Comparison of ENCODE assay signal across 9 cellular contexts in the genomic region with DNA sequence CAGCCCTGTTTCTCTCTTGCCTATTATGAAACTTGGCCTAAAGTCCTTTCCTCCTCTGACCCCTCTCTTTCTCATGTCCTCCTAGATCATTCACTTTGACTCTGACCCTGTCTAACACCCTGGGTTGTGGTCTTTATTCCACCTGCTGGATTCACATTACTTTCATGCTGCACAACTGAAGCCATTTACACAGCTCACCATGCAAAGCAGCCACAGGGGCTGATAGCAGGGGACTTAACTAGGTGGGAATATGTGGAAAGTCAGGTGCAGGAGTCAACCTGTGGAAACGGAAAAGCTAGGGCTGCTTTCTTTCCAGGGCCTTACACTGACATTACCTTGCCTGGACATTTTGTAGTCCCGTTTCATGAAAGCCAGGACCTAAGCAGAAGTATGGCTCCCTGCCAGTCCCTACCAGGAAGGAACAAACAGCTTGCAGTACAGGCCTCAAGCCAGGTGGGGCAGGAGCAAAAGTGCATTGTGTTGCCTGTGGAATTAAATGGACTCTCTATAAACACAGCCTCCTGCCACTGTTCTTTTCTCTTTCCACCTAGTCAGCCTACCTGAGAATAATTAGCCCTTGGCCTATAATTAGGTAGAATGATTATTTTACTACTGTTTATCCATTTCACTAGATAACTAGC. TPM values are rescaled to one million over a fixed set of nuclear protein-coding genes. Genes with fewer than 3 reads are reported as not detected.
DNase-seq lines count a peak whose midpoint lies in the region; ATAC-seq and TF ChIP-seq lines count a peak whose summit lies in the region.
"Had no signal": no experiment of that assay in that cellular context is flagged by ENCODE, and none has a peak within 500 bp of the region (broad histone marks: within the 10 kb centered on the region; RNA-seq: fewer than 3 reads in every experiment).

No MANE protein-coding gene starts in this region.

- H3K36me3 Mint-ChIP-seq in naive thymus-derived CD8-positive, alpha-beta T cell: no peaks in the 10 kb centered on the region

- no peaks in the 10 kb centered on the region for H3K9me3 Mint-ChIP-seq in naive thymus-derived CD8-positive, alpha-beta T cell
- H3K9me3 Mint-ChIP-seq: nephron; T-helper 1 cell treated with Interleukin-12 subunit alpha and Interleukin-12 subunit beta and Interleukin-4 antibody, amounts not matched to agents 30 μg/mL and 1 μg/mL, for 36 hours had no signal

- peaks cover 0 to 6% (median 2%) of the 10 kb centered on the region in 4 donors for H3K4me1 Mint-ChIP-seq in naive thymus-derived CD8-positive, alpha-beta T cell

- POLR2A ChIA-PET in naive thymus-derived CD8-positive, alpha-beta T cell (lab: Charles Lee): no interaction called here

- in situ Hi-C loops in G401 (cut with HindIII; ENCODE audit: low sequenced_read_pairs): no loop called here

- H3K4me3 Mint-ChIP-seq in naive thymus-derived CD8-positive, alpha-beta T cell: no peak overlapping the region
- H3K4me3 Mint-ChIP-seq: nephron; T-helper 1 cell treated with Interleukin-12 subunit alpha and Interleukin-12 subunit beta and Interleukin-4 antibody, amounts not matched to agents 30 μg/mL and 1 μg/mL, for 36 hours had no signal

- no peak for TF ChIP-seq POLR2A in erythroblast (IDR thresholded peaks at IDR 0.05; ENCODE audit: low read length)

- peaks cover 0 to 7% (median 0%) of the 10 kb centered on the region in 5 donors for H3K27me3 Mint-ChIP-seq in naive thymus-derived CD8-positive, alpha-beta T cell

- H3K4me3 ChIP-seq in Jurkat, Clone E6-1 (ENCODE audit: low read length): no peak overlapping the region

- peak; percentile 80 to 83 for ATAC-seq in naive thymus-derived CD8-positive, alpha-beta T cell
- ATAC-seq in GM18873 (IDR thresholded peaks at IDR 0.05; ENCODE audit: low FRiP score, unreplicated experiment): no peak
- ATAC-seq in HG02970 (IDR thresholded peaks at IDR 0.05; ENCODE audit: low FRiP score, unreplicated experiment): no peak

- no peak overlapping the region for H3K27ac Mint-ChIP-seq in naive thymus-derived CD8-positive, alpha-beta T cell
- H3K27ac Mint-ChIP-seq: nephron; T-helper 1 cell treated with Interleukin-12 subunit alpha and Interleukin-12 subunit beta and Interleukin-4 antibody, amounts not matched to agents 30 μg/mL and 1 μg/mL, for 36 hours had no signal

- peak; percentile 99 for DNase-seq in G401 (ENCODE audit: low spot score)
- DNase-seq in Jurkat, Clone E6-1 (ENCODE audit: low read depth, low spot score): peak; percentile 60
- peak; percentile 81 for DNase-seq in RPMI8226
- DNase-seq in erythroblast (lab: John Stamatoyannopoulos, UW): peak; percentile 62 to 64
- DNase-seq in naive thymus-derived CD8-positive, alpha-beta T cell: peak in 2 of 10 donors; percentile 7 to 9

RNA-seq across cellular contexts. Expression of gene MAPRE3, which starts 11.8 kb away (rescaled TPM):
- 2.3 and 4.2 TPM in 2 replicates for total RNA-seq in G401 (2014; rRNA removed; shearing (Covaris generic))
- polyA plus RNA-seq in Jurkat, Clone E6-1 (2012; ENCODE audit: insufficient read depth, insufficient read length): 3.7 TPM
- 1 to 10 TPM; 3.8 to 5.3 TPM for total RNA-seq in naive thymus-derived CD8-positive, alpha-beta T cell
- polyA plus RNA-seq in naive thymus-derived CD8-positive, alpha-beta T cell: 1 to 10 TPM; 1.4 to 1.6 (median 1.5) TPM

RNA-seq across cellular contexts. Expression of gene TMEM214, which starts 50.5 kb away (rescaled TPM):
- total RNA-seq in G401 (2014; rRNA removed; shearing (Covaris generic)): 34.7 and 37.0 TPM in 2 replicates
- polyA plus RNA-seq in Jurkat, Clone E6-1 (2012; ENCODE audit: insufficient read depth, insufficient read length): 39.2 TPM
- total RNA-seq in naive thymus-derived CD8-positive, alpha-beta T cell: 10 to 100 TPM; 60.0 to 60.9 TPM
- 10 to 100 TPM; 19.4 to 25.8 (median 20.8) TPM for polyA plus RNA-seq in naive thymus-derived CD8-positive, alpha-beta T cell

Comparison
In these comparisons a context has a peak if more than half of its experiments do, and no peak if none do; other contexts are left out.
1. ATAC-seq: peak in naive thymus-derived CD8-positive, alpha-beta T cell (2 of 2); none in GM18873 (single experiment) and HG02970 (single experiment).